12 cellular contexts compared by ENCODE assay signal in the genomic region with DNA sequence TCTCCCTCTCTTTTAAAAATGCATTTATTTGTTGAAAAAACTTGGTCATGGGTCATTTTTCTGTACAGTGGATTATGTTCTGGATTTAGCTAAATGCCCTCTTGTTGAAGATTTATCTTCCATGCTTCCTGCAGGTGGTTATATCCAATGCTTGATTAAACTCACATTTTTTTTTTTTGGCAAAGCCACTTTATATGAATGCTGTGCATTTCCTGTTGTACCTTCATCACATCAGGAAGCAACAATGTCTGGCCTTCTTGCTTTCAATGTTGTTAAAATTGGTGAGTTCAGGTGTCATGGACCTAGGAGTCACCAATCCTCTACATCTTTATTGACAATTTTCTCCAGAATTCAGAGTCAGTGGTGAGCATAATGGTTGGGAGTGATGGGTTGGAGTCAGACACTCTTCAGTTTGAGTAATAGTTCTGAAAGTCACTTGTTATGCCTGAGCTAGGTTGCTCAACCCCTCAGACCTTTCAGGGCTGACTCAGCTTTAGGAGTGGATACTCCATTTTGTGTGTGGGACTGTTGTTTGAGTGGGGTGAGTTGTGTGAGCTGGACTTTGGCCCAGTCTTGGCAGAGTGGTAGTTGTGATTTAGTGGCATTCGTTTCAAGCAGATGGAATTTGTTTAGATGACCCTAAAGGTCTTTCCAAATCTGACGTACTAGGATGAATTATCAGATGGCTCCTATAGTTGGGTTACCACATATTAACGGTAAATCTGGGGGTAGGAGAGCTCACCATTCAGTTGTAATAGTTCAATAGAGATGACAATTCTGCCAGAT.
A peak's percentile ranks its signal among the peaks of the same experiment; 100 is the strongest.
DNase-seq lines count a peak whose midpoint lies in the region; ATAC-seq and TF ChIP-seq lines count a peak whose summit lies in the region.
"Had no signal": no experiment of that assay in that cellular context is flagged by ENCODE, and none has a peak within 500 bp of the region (broad histone marks: within the 10 kb centered on the region; RNA-seq: fewer than 3 reads in every experiment).

No MANE protein-coding gene starts in this region.

- no peaks in the 10 kb centered on the region; the same call in 1 of the 2 replicates for H3K27me3 Mint-ChIP-seq in HFFc6 (ENCODE audit: insufficient read depth)
- H3K27me3 Mint-ChIP-seq in nephron (ENCODE audit: low read depth): peaks cover 11% of the 10 kb centered on the region
- H3K27me3 Mint-ChIP-seq in natural killer cell treated with Interleukin-12 subunit alpha and Interleukin-12 subunit beta and Interleukin-15 and Interleukin-18, amount 100 ng/mL, for 72 hours: peaks cover 8 to 19% of the 10 kb centered on the region in 2 donors

- H3K9me3 Mint-ChIP-seq in HFFc6 (no peaks in the 10 kb centered on the region), nephron (no peaks in the 10 kb centered on the region)
- H3K9me3 Mint-ChIP-seq in natural killer cell treated with Interleukin-12 subunit alpha and Interleukin-12 subunit beta and Interleukin-15 and Interleukin-18, amount 100 ng/mL, for 72 hours: no peaks in the 10 kb centered on the region

- peak; percentile 97 for DNase-seq in AG09309 (ENCODE audit: low read depth)
- peak; percentile 95 for DNase-seq in HFFc6
- DNase-seq in dermis blood vessel endothelial cell: peak; percentile 72
- no peak for DNase-seq in NCI-H526 (lab: John Stamatoyannopoulos, UW)
- DNase-seq in natural killer cell treated with Interleukin-12 subunit alpha and Interleukin-12 subunit beta and Interleukin-15 and Interleukin-18, amount 100 ng/mL, for 72 hours (ENCODE audit: low spot score): no peak
- DNase-seq in COLO829 (ENCODE audit: low spot score): no peak
- DNase-seq: activated gamma-delta T cell treated with Interleukin-2 at 50 U/mL for 16 hours; effector CD4-positive, alpha-beta T cell; stimulated activated naive CD8-positive, alpha-beta T cell treated with anti-CD3 and anti-CD28 coated beads, Interleukin-15, Interleukin-2, amounts not matched to agents 100 U/mL and 50 U/mL, for 24 hours had no signal

- H3K36me3 Mint-ChIP-seq in HFFc6 (ENCODE audit: low read depth) (peaks cover 5% of the 10 kb centered on the region; the same call in 1 of the 2 replicates), nephron (ENCODE audit: low read depth) (no peaks in the 10 kb centered on the region)
- no peaks in the 10 kb centered on the region for H3K36me3 Mint-ChIP-seq in natural killer cell treated with Interleukin-12 subunit alpha and Interleukin-12 subunit beta and Interleukin-15 and Interleukin-18, amount 100 ng/mL, for 72 hours
- H3K36me3 Mint-ChIP-seq: WTC11 had no signal

- no peak for ATAC-seq in natural killer cell treated with Interleukin-12 subunit alpha and Interleukin-12 subunit beta and Interleukin-15 and Interleukin-18, amount 100 ng/mL, for 72 hours
- no peak for ATAC-seq in HG02642 (IDR thresholded peaks at IDR 0.05; ENCODE audit: poor library complexity, unreplicated experiment)
- ATAC-seq: stimulated activated naive CD8-positive, alpha-beta T cell treated with anti-CD3 and anti-CD28 coated beads, Interleukin-15, Interleukin-2, amounts not matched to agents 100 U/mL and 50 U/mL, for 24 hours; WTC11 had no signal

- H3K4me3 Mint-ChIP-seq in HFFc6: peak overlapping the region; percentile 58
- H3K4me3 Mint-ChIP-seq in nephron: no peak overlapping the region
- no peak overlapping the region for H3K4me3 Mint-ChIP-seq in natural killer cell treated with Interleukin-12 subunit alpha and Interleukin-12 subunit beta and Interleukin-15 and Interleukin-18, amount 100 ng/mL, for 72 hours
- H3K4me3 Mint-ChIP-seq: WTC11 had no signal

- no peak overlapping the region for H3K4me3 ChIP-seq in AG09309 (ENCODE audit: control insufficient read depth, low read depth, low read length)

- TF ChIP-seq CTCF in AG09309 (IDR thresholded peaks at IDR 0.05; ENCODE audit: control insufficient read depth, insufficient read depth, low read depth, low read length, missing control alignments) (no peak), HFFc6 (IDR thresholded peaks at IDR 0.05) (no peak), nephron (IDR thresholded peaks at IDR 0.05; ENCODE audit: unreplicated experiment in 3 of 3) (no peak)

- H3K4me1 Mint-ChIP-seq in HFFc6 (ENCODE audit: low read depth) (peaks cover 87% of the 10 kb centered on the region), nephron (peaks cover 53% of the 10 kb centered on the region)
- H3K4me1 Mint-ChIP-seq in natural killer cell treated with Interleukin-12 subunit alpha and Interleukin-12 subunit beta and Interleukin-15 and Interleukin-18, amount 100 ng/mL, for 72 hours (ENCODE audit: low read depth in 2 of 2): peaks cover 5 to 6% of the 10 kb centered on the region in 2 donors
- H3K4me1 Mint-ChIP-seq: WTC11 had no signal

- peak overlapping the region; percentile 92 for H3K27ac Mint-ChIP-seq in HFFc6
- peak overlapping the region; percentile 32 to 62 (median 48) for H3K27ac Mint-ChIP-seq in nephron
- no peak overlapping the region for H3K27ac Mint-ChIP-seq in natural killer cell treated with Interleukin-12 subunit alpha and Interleukin-12 subunit beta and Interleukin-15 and Interleukin-18, amount 100 ng/mL, for 72 hours
- H3K27ac Mint-ChIP-seq: WTC11 had no signal

Comparison
In these comparisons a context has a peak if more than half of its experiments do, and no peak if none do; other contexts are left out.
1. DNase-seq: peak in AG09309 (single experiment), HFFc6 (single experiment) and dermis blood vessel endothelial cell (single experiment); none in NCI-H526 (0 of 2), natural killer cell treated with Interleukin-12 subunit alpha and Interleukin-12 subunit beta and Interleukin-15 and Interleukin-18, amount 100 ng/mL, for 72 hours (single experiment) and COLO829 (single experiment).
2. H3K27ac Mint-ChIP-seq: peak in HFFc6 (single experiment) and nephron (3 of 3); none in natural killer cell treated with Interleukin-12 subunit alpha and Interleukin-12 subunit beta and Interleukin-15 and Interleukin-18, amount 100 ng/mL, for 72 hours (0 of 2).